In genomic region chr21:45323487-45324380, GRCh38 we compare ENCODE assay signal across 12 cellular contexts. TPM values are rescaled to one million over a fixed set of nuclear protein-coding genes. Genes with fewer than 3 reads are reported as not detected.
DNase-seq lines count a peak whose midpoint lies in the region; ATAC-seq and TF ChIP-seq lines count a peak whose summit lies in the region.
"Had no signal": no experiment of that assay in that cellular context is flagged by ENCODE, and none has a peak within 500 bp of the region (broad histone marks: within the 10 kb centered on the region; RNA-seq: fewer than 3 reads in every experiment).

No MANE protein-coding gene starts in this region.

- H3K9me3 ChIP-seq in breast epithelium (no peaks in the 10 kb centered on the region), fibroblast of lung (ENCODE audit: control insufficient read depth, insufficient read depth, low read depth, low read length) (no peaks in the 10 kb centered on the region), vagina (no peaks in the 10 kb centered on the region)

- H3K4me3 ChIP-seq in breast epithelium: no peak overlapping the region
- no peak overlapping the region for H3K4me3 ChIP-seq in fibroblast of lung (replicated peaks in 1 of 4; ENCODE audit: control extremely low read depth in 1 of 4, insufficient read depth in 1 of 4, low read depth in 3 of 4, low read length in 4 of 4)
- no peak overlapping the region for H3K4me3 ChIP-seq in vagina

- POLR2A ChIA-PET in MCF 10A (lab: Yijun Ruan, JAX): interaction anchor here (0.5 kb wide), 1 partner anchor 311 kb away, joined by 5 read pairs; no protein-coding TSS in a partner anchor

- DNase-seq in MCF 10A (ENCODE audit: unreplicated experiment) (peak; percentile 23), breast epithelium (ENCODE audit: low spot score in 2 of 2) (no peak), fibroblast of lung (ENCODE audit: low read depth in 2 of 2) (peak in 1 of 2 donors; percentile 75), myocyte (ENCODE audit: low read depth) (peak; percentile 77), vagina (ENCODE audit: extremely low spot score in 2 of 2) (no peak), D341Med (ENCODE audit: low spot score) (no peak)
- DNase-seq: amniotic stem cell, NCI-H1105 treated with DMSO at 0.1 percent for 48 hours, nephron progenitor cell had no signal

- no peak overlapping the region for H3K4me2 ChIP-seq in fibroblast of lung (ENCODE audit: extremely low read depth, insufficient read depth, low read length)

- no peak overlapping the region for H2AFZ ChIP-seq in fibroblast of lung (ENCODE audit: low read length)

- peak overlapping the region; percentile 8 for H3K9ac ChIP-seq in fibroblast of lung (ENCODE audit: insufficient read depth, low read length)

- peaks cover 0 to 5% of the 10 kb centered on the region in 2 donors for H3K27me3 ChIP-seq in breast epithelium
- no peaks in the 10 kb centered on the region for H3K27me3 ChIP-seq in fibroblast of lung (ENCODE audit: control insufficient read depth, insufficient read depth, low read length)
- H3K27me3 ChIP-seq in vagina: no peaks in the 10 kb centered on the region

- no peak for TF ChIP-seq CTCF in MCF 10A (IDR thresholded peaks at IDR 0.05; ENCODE audit: unreplicated experiment)
- TF ChIP-seq CTCF in breast epithelium (IDR thresholded peaks at IDR 0.05): no peak
- no peak for TF ChIP-seq CTCF in fibroblast of lung (conservative IDR thresholded peaks at IDR 0.05 in 1 of 2, IDR thresholded peaks at IDR 0.05 in 1 of 2; ENCODE audit: low read depth in 1 of 2, low read length in 2 of 2)
- no peak for TF ChIP-seq CTCF in vagina (IDR thresholded peaks at IDR 0.05)

- no peaks in the 10 kb centered on the region for H3K36me3 Mint-ChIP-seq in MCF 10A (ENCODE audit: insufficient read depth, unreplicated experiment)

- H3K27ac Mint-ChIP-seq in MCF 10A (ENCODE audit: low read depth, unreplicated experiment): no peak overlapping the region
- H3K27ac Mint-ChIP-seq: nephron progenitor cell; stimulated activated naive CD8-positive, alpha-beta T cell treated with anti-CD3 and anti-CD28 coated beads, Interleukin-15, Interleukin-2, amounts not matched to agents 100 ng/mL and 50 ng/mL, for 24 hours had no signal

- no peaks in the 10 kb centered on the region for H3K79me2 ChIP-seq in fibroblast of lung (ENCODE audit: control insufficient read depth, insufficient read depth, low read length)

- no peaks in the 10 kb centered on the region for H3K27me3 Mint-ChIP-seq in MCF 10A (ENCODE audit: insufficient read depth, unreplicated experiment)

- H3K36me3 ChIP-seq in breast epithelium: no peaks in the 10 kb centered on the region
- no peaks in the 10 kb centered on the region for H3K36me3 ChIP-seq in fibroblast of lung (ENCODE audit: control insufficient read depth, insufficient read depth, low read length)
- H3K36me3 ChIP-seq in vagina: no peaks in the 10 kb centered on the region

- H4K20me1 ChIP-seq in fibroblast of lung (ENCODE audit: control insufficient read depth, extremely low read depth, insufficient read depth, low read length): no peaks in the 10 kb centered on the region

- ATAC-seq in GM21717 (IDR thresholded peaks at IDR 0.05; ENCODE audit: unreplicated experiment): no peak
- ATAC-seq in HG02870 (IDR thresholded peaks at IDR 0.05; ENCODE audit: unreplicated experiment): no peak

- H3K4me1 ChIP-seq in breast epithelium (no peaks in the 10 kb centered on the region), fibroblast of lung (ENCODE audit: control insufficient read depth, extremely low read depth, insufficient read depth, low read length) (peaks cover 26% of the 10 kb centered on the region), vagina (peaks cover 58% of the 10 kb centered on the region)

- peaks cover 4% of the 10 kb centered on the region for H3K4me1 Mint-ChIP-seq in MCF 10A (ENCODE audit: insufficient read depth, unreplicated experiment)

- CTCF ChIA-PET in MCF 10A (lab: Yijun Ruan, JAX): interaction anchor here (0.6 to 0.9 kb wide), 3 partner anchors 31 to 934 kb away, joined by 3 to 4 read pairs (median 3); no protein-coding TSS in a partner anchor

- no peak overlapping the region for H3K4me3 Mint-ChIP-seq in MCF 10A (ENCODE audit: unreplicated experiment)
- H3K4me3 Mint-ChIP-seq: nephron progenitor cell; stimulated activated naive CD8-positive, alpha-beta T cell treated with anti-CD3 and anti-CD28 coated beads, Interleukin-15, Interleukin-2, amounts not matched to agents 100 ng/mL and 50 ng/mL, for 24 hours had no signal

- no peaks in the 10 kb centered on the region for H3K9me3 Mint-ChIP-seq in MCF 10A (ENCODE audit: unreplicated experiment)
- H3K9me3 Mint-ChIP-seq: nephron progenitor cell; stimulated activated naive CD8-positive, alpha-beta T cell treated with anti-CD3 and anti-CD28 coated beads, Interleukin-15, Interleukin-2, amounts not matched to agents 100 ng/mL and 50 ng/mL, for 24 hours had no signal

- H3K27ac ChIP-seq in breast epithelium (peak overlapping the region in 1 of 2 donors; percentile 8), fibroblast of lung (ENCODE audit: insufficient read depth, low read length) (no peak overlapping the region), vagina (peak overlapping the region; percentile 25)

- intact Hi-C loops in MCF 10A (cut with micrococcal nuclease) (no loop called here), breast epithelium (cut with DNase I; ENCODE audit: low total_unique reads) (loop anchor here (10.0 kb wide), 1 partner anchor 91 kb away; no protein-coding TSS in a partner anchor), vagina (cut with DNase I) (no loop called here)

- no peak for TF ChIP-seq POLR2A in breast epithelium (IDR thresholded peaks at IDR 0.05)
- TF ChIP-seq POLR2A in vagina (IDR thresholded peaks at IDR 0.05): no peak

- BruUV-seq in MCF 10A (replicated peaks; lab: Mats Ljungman, UMichigan): no TSS peak

RNA-seq across cellular contexts. Expression of gene POFUT2, which starts 36.0 kb away (rescaled TPM):
- total RNA-seq in MCF 10A (2022) (25.2 and 31.3 TPM in 2 replicates), breast epithelium (10 to 100 TPM; 20.0 to 22.9 (median 22.1) TPM), fibroblast of lung (34.2 and 56.0 TPM in 2 replicates), myocyte (43.8 and 46.9 TPM in 2 replicates), vagina (38.3 TPM)
- polyA plus RNA-seq in fibroblast of lung: 39.3 and 60.3 TPM in 2 replicates
- 44.4 and 66.5 TPM in 2 replicates for polyA plus RNA-seq in fibroblast of lung (2012)
- 24.8 and 27.4 TPM in 2 replicates for polyA minus RNA-seq in fibroblast of lung (ENCODE audit: low replicate concordance)
- 74.5 TPM for polyA plus RNA-seq in myocyte (2012)

Comparison
In these comparisons a context has a peak if more than half of its experiments do, and no peak if none do; other contexts are left out.
1. DNase-seq: peak in MCF 10A (single experiment) and myocyte (single experiment); none in breast epithelium (0 of 2), vagina (0 of 2) and D341Med (single experiment).